18 cellular contexts compared by ENCODE assay signal in genomic region chr1:164703415-164703814, GRCh38.
DNase-seq lines count a peak whose midpoint lies in the region; ATAC-seq and TF ChIP-seq lines count a peak whose summit lies in the region.
"Had no signal": no experiment of that assay in that cellular context is flagged by ENCODE, and none has a peak within 500 bp of the region (broad histone marks: within the 10 kb centered on the region; RNA-seq: fewer than 3 reads in every experiment).

No MANE protein-coding gene starts in this region.

- peak; percentile 84 for DNase-seq in G401 (ENCODE audit: low spot score)
- DNase-seq in SK-N-MC (ENCODE audit: low read depth, low spot score), result no peak
- DNase-seq in left cardiac atrium, result peak; percentile 35
- peak; percentile 43 to 82 for DNase-seq in psoas muscle
- no peak for DNase-seq in DMS153 (lab: John Stamatoyannopoulos, UW)
- DNase-seq in RKO (ENCODE audit: low spot score), result no peak
- no peak for DNase-seq in DMS114 treated with DMSO at 0.1 percent for 48 hours (lab: John Stamatoyannopoulos, UW; ENCODE audit: unreplicated experiment)
- no peak for DNase-seq in RWPE1 (ENCODE audit: low spot score)
- DNase-seq: activated CD4-positive, alpha-beta T cell treated with anti-CD3 and anti-CD28 coated beads for 4 hours; activated CD8-positive, alpha-beta memory T cell treated with anti-CD3 and anti-CD28 coated beads, Interleukin-2, amount 50 U/mL, for 4 hours; activated gamma-delta T cell; amniotic stem cell; NCI-H1694 treated with DMSO at 0.1 percent for 48 hours; NCI-H446; SHP77 treated with DMSO at 0.1 percent for 48 hours; stimulated activated CD4-positive, alpha-beta T cell treated with anti-CD3 and anti-CD28 coated beads, Interleukin-12 subunit alpha, Interleukin-12 subunit beta, amount 100 ng/mL, for 4 hours; stimulated activated naive B cell treated with anti-CD40 and anti-IgM and Interleukin-4, amounts not matched to agents 10 μg/mL and 1 μg/mL and 100 μg/mL, for 72 hours; upper lobe of right lung had no signal

- in situ Hi-C loops in G401 (cut with HindIII; ENCODE audit: low sequenced_read_pairs), result no loop called here

- POLR2A ChIA-PET in RWPE1 (lab: Yijun Ruan, JAX; ENCODE audit: low non-redundant PET), result no interaction called here

- peaks cover 62% of the 10 kb centered on the region for H3K4me1 ChIP-seq in psoas muscle

- intact Hi-C loops in left cardiac atrium (cut with DNase I), result loop anchor here in 1 of 2 donors (5.0 to 10.0 kb wide), 2 partner anchors 61 to 139 kb away; no protein-coding TSS in a partner anchor
- intact Hi-C loops in psoas muscle (cut with DNase I), result no loop called here

- TF ChIP-seq CTCF in psoas muscle (IDR thresholded peaks at IDR 0.05) (no peak), RWPE1 (conservative IDR thresholded peaks at IDR 0.05; ENCODE audit: low read depth) (no peak)

- no peak overlapping the region for H3K9ac ChIP-seq in SK-N-MC (ENCODE audit: insufficient read length)

- CTCF ChIA-PET in RWPE1 (lab: Yijun Ruan, JAX), result no interaction called here

- ATAC-seq in left cardiac atrium (peak in 1 of 2 donors; percentile 36), psoas muscle (peak; percentile 51 to 62 (median 61))
- ATAC-seq: stimulated activated naive B cell treated with anti-CD40 and anti-IgM and Interleukin-4, amounts not matched to agents 10 μg/mL and 1 μg/mL and 100 μg/mL, for 72 hours; upper lobe of right lung had no signal

- WGBS in psoas muscle, 3 donors, result 32 to 51% (median 42%) methylated on average over 6 of the region's 6 CpGs

- H3K36me3 ChIP-seq in SK-N-MC (ENCODE audit: insufficient read depth, low read length) (no peaks in the 10 kb centered on the region), psoas muscle (ENCODE audit: insufficient read depth in 1 of 2, low read depth in 1 of 2) (no peaks in the 10 kb centered on the region)
- H3K36me3 ChIP-seq: upper lobe of right lung had no signal

- H3K27ac ChIP-seq in SK-N-MC (peak overlapping the region; percentile 70; the same call in 1 of the 2 replicates), psoas muscle (peak overlapping the region; percentile 69), RWPE1 (no peak overlapping the region)
- H3K27ac ChIP-seq: upper lobe of right lung had no signal

- H3K4me3 ChIP-seq in SK-N-MC (no peak overlapping the region), psoas muscle (peak overlapping the region; percentile 22)
- H3K4me3 ChIP-seq: upper lobe of right lung had no signal

- H3K27me3 ChIP-seq in psoas muscle (ENCODE audit: insufficient read depth in 3 of 3, low read length in 2 of 3), result no peaks in the 10 kb centered on the region
- H3K27me3 ChIP-seq: upper lobe of right lung had no signal

- H3K9me3 ChIP-seq in SK-N-MC (ENCODE audit: low read depth, low read length) (no peaks in the 10 kb centered on the region), psoas muscle (no peaks in the 10 kb centered on the region)
- H3K9me3 ChIP-seq: upper lobe of right lung had no signal

Comparison
In these comparisons a context has a peak if more than half of its experiments do, and no peak if none do; other contexts are left out.
1. DNase-seq: peak in G401 (single experiment), left cardiac atrium (single experiment) and psoas muscle (2 of 2); none in SK-N-MC (single experiment), DMS153 (single experiment), RKO (single experiment), DMS114 treated with DMSO at 0.1 percent for 48 hours (single experiment) and RWPE1 (single experiment).